21 cellular contexts compared by ENCODE assay signal in genomic region chr11:88623536-88623935, GRCh38.
DNase-seq lines count a peak whose midpoint lies in the region; ATAC-seq and TF ChIP-seq lines count a peak whose summit lies in the region.
"Had no signal": no experiment of that assay in that cellular context is flagged by ENCODE, and none has a peak within 500 bp of the region (broad histone marks: within the 10 kb centered on the region; RNA-seq: fewer than 3 reads in every experiment).

No MANE protein-coding gene starts in this region.

- no peaks in the 10 kb centered on the region for H3K27me3 Mint-ChIP-seq in T-cell
- H3K27me3 Mint-ChIP-seq: CD4-positive, alpha-beta memory T cell had no signal

- no peak overlapping the region for H3K4me3 Mint-ChIP-seq in T-cell
- H3K4me3 Mint-ChIP-seq: CD4-positive, alpha-beta memory T cell had no signal

- H3K27ac Mint-ChIP-seq in T-cell, result no peak overlapping the region
- H3K27ac Mint-ChIP-seq: CD4-positive, alpha-beta memory T cell had no signal

- CTCF ChIA-PET in T-cell (lab: Charles Lee), result no interaction called here

- H3K9me3 Mint-ChIP-seq in T-cell, result no peaks in the 10 kb centered on the region
- H3K9me3 Mint-ChIP-seq: CD4-positive, alpha-beta memory T cell had no signal

- no peaks in the 10 kb centered on the region for H3K4me1 Mint-ChIP-seq in T-cell
- H3K4me1 Mint-ChIP-seq: CD4-positive, alpha-beta memory T cell had no signal

- peak; percentile 34 for DNase-seq in AG10803 (ENCODE audit: low read depth)
- DNase-seq in NCI-H69 (lab: John Stamatoyannopoulos, UW), result peak; percentile 17
- DNase-seq in dermis blood vessel endothelial cell, result peak; percentile 35
- DNase-seq in foreskin fibroblast, result peak; percentile 7 to 35
- no peak for DNase-seq in T-cell
- DNase-seq in stimulated activated CD4-positive, alpha-beta T cell treated with anti-CD3 and anti-CD28 coated beads, Interleukin-4, amount 100 ng/mL, for 1 hour, result no peak
- DNase-seq: C1 segment of cervical spinal cord; Caco-2; CD4-positive, alpha-beta memory T cell; DMS79; GF-D8; H7; MM.1S; NCI-H2029; NCI-H446; NCI-H524 treated with DMSO at 0.1 percent for 48 hours; NCI-H82; NK-92 treated with Interleukin-12 subunit alpha and Interleukin-12 subunit beta, amount 100 ng/mL, for 24 hours; PC-3 had no signal

- no peaks in the 10 kb centered on the region for H3K36me3 Mint-ChIP-seq in T-cell
- H3K36me3 Mint-ChIP-seq: CD4-positive, alpha-beta memory T cell had no signal

- H3K4me3 ChIP-seq in AG10803 (ENCODE audit: low read length) (no peak overlapping the region), foreskin fibroblast (ENCODE audit: low read depth in 1 of 2, low read length in 2 of 2) (no peak overlapping the region)

- ATAC-seq in T-cell (replicated peaks in 1 of 4) (no peak), HG02798 (IDR thresholded peaks at IDR 0.05; ENCODE audit: poor library complexity, unreplicated experiment) (no peak)
- ATAC-seq: PC-3, SK-N-SH treated with all-trans-retinoic acid at 6 μM for 48 hours had no signal

- POLR2A ChIA-PET in T-cell (lab: Charles Lee), result no interaction called here

- TF ChIP-seq CTCF in AG10803 (conservative IDR thresholded peaks at IDR 0.05; ENCODE audit: low read length), result no peak
- no peak for TF ChIP-seq CTCF in foreskin fibroblast (IDR thresholded peaks at IDR 0.05; ENCODE audit: low read depth, low read length)

Comparison
In these comparisons a context has a peak if more than half of its experiments do, and no peak if none do; other contexts are left out.
1. DNase-seq: peak in AG10803 (single experiment), NCI-H69 (single experiment), dermis blood vessel endothelial cell (single experiment) and foreskin fibroblast (2 of 2); none in T-cell (0 of 34) and stimulated activated CD4-positive, alpha-beta T cell treated with anti-CD3 and anti-CD28 coated beads, Interleukin-4, amount 100 ng/mL, for 1 hour (single experiment).